Comparison of ENCODE assay signal across 22 cellular contexts in genomic region chr9:90921969-90922368, GRCh38.
"Had no signal": no experiment of that assay in that cellular context is flagged by ENCODE, and none has a peak within 500 bp of the region (broad histone marks: within the 10 kb centered on the region; RNA-seq: fewer than 3 reads in every experiment).

No MANE protein-coding gene starts in this region.

- FAIRE-seq: endothelial cell of umbilical vein had no signal

- H3K36me3 ChIP-seq: adrenal gland, ascending aorta, left ventricle myocardium inferior, stomach, transverse colon had no signal

- H3K4me1 ChIP-seq: adrenal gland, transverse colon had no signal

- H3K4me3 ChIP-seq: adrenal gland, ascending aorta, left ventricle myocardium inferior, lung, stomach, transverse colon had no signal

- ATAC-seq: activated CD4-positive, alpha-beta T cell treated with anti-CD3 and anti-CD28 coated beads for 36 hours; activated T-cell treated with anti-CD3 and anti-CD28 coated beads, Interleukin-2, amount 50 U/mL, for 72 hours; natural killer cell; stimulated activated naive B cell treated with anti-CD40 and anti-IgM and Interleukin-4, amounts not matched to agents 10 μg/mL and 1 μg/mL and 100 μg/mL, for 72 hours had no signal

- H3K27ac ChIP-seq: adrenal gland, stomach had no signal

- H3K9me3 ChIP-seq: adrenal gland, ascending aorta, left ventricle myocardium inferior, stomach, transverse colon had no signal

- H3K27me3 ChIP-seq: adrenal gland, ascending aorta, transverse colon had no signal

- DNase-seq: activated CD4-positive, alpha-beta T cell treated with anti-CD3 and anti-CD28 coated beads for 36 hours; activated CD4-positive, alpha-beta T cell treated with anti-CD3 and anti-CD28 coated beads, Interleukin-2, amount 50 U/mL, for 4 hours; activated CD4-positive, CD25-positive, alpha-beta regulatory T cell; activated naive CD4-positive, alpha-beta T cell; activated naive CD8-positive, alpha-beta T cell treated with anti-CD3 and anti-CD28 coated beads for 36 hours; activated T-cell treated with anti-CD3 and anti-CD28 coated beads for 4 hours; activated T-cell treated with anti-CD3 and anti-CD28 coated beads, Interleukin-2, amount 50 U/mL, for 72 hours; adrenal gland; islet precursor cell; left ventricle myocardium inferior; mesendoderm; natural killer cell; posterior cingulate gyrus; right cardiac atrium; stimulated activated CD4-positive, alpha-beta T cell treated with anti-CD3 and anti-CD28 coated beads, Interleukin-15, amount 100 ng/mL, for 24 hours; stimulated activated CD4-positive, alpha-beta T cell treated with anti-CD3 and anti-CD28 coated beads, Interleukin-2, amount 100 ng/mL, for 24 hours; stimulated activated naive B cell treated with anti-CD40 and anti-IgM and Interleukin-4, amounts not matched to agents 10 μg/mL and 1 μg/mL and 100 μg/mL, for 72 hours; stomach; transverse colon had no signal
